ENCODE assay signal across 2 cellular contexts in genomic region chr19:1832046-1832663, GRCh38.
A peak's percentile ranks its signal among the peaks of the same experiment; 100 is the strongest.
TF ChIP-seq lines count a peak whose summit lies in the region.

No MANE protein-coding gene starts in this region.

TF ChIP-seq in K562, 482 proteins besides CTCF, POLR2A, EP300 and RAD21:
- TF ChIP-seq ATF6 (CRISPR knock-in tag; IDR thresholded peaks at IDR 0.05) (no peak), POLR2G (IDR thresholded peaks at IDR 0.05; ENCODE audit: low read depth, low read length) (peak; percentile 56), PCBP1 (IDR thresholded peaks at IDR 0.05; ENCODE audit: low read depth, low read length, poor library complexity, severe bottlenecking) (no peak), HES1 (IDR thresholded peaks at IDR 0.05; ENCODE audit: low read depth) (no peak)

TF ChIP-seq in liver, 16 proteins besides CTCF, POLR2A, EP300 and RAD21:
- TF ChIP-seq FOXA1 (IDR thresholded peaks at IDR 0.05), result no peak
- peak; percentile 24 to 32 for TF ChIP-seq HNF4A (conservative IDR thresholded peaks at IDR 0.05)
